Comparison of ENCODE assay signal across 1 cellular context in the genomic region with DNA sequence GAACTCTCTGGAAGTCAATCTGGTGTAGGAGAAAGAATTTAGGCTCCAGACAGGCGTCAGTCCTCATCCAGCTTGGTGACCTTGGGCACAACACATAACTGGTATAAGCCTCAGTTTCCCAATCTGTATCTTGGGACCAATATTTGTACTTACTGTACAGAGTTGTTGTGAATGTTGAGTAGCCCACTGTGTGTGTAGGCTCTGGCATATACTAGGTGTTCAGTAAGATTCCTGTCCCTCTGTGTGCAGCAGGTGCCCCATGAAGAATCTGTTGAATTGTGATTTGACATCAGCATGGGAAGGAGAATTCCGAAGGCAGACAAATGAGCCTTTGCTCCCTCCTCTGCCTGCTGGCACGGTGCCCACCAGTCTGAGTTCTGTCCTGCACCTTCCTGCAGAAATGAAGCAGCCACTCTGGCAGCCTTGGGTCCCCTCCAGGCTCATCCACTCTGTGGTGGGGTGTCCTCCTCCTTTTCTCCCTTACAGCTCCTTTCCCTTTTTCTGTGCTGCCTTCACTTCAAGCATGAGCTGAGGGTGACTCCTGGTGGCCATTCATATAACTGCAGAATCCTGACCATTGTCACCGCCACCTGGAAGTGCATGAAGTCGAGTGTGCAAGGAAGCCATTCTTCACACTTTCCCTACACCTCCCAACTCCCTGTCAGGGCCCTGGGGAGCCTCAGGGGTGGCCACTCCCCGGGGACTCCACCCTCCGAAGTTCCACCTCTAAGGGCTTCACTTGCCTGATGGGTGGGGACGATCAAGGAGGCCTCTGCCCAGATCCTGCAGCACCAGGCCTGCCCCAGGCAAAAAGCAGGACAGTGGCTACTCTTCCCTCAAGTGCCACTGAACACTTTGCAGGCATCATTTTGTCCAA.
TF ChIP-seq lines count a peak whose summit lies in the region.

No MANE protein-coding gene starts in this region.

TF ChIP-seq in Ishikawa, 13 proteins besides CTCF, POLR2A, EP300 and RAD21 (continued from another document):
- TF ChIP-seq, protein P1, sequence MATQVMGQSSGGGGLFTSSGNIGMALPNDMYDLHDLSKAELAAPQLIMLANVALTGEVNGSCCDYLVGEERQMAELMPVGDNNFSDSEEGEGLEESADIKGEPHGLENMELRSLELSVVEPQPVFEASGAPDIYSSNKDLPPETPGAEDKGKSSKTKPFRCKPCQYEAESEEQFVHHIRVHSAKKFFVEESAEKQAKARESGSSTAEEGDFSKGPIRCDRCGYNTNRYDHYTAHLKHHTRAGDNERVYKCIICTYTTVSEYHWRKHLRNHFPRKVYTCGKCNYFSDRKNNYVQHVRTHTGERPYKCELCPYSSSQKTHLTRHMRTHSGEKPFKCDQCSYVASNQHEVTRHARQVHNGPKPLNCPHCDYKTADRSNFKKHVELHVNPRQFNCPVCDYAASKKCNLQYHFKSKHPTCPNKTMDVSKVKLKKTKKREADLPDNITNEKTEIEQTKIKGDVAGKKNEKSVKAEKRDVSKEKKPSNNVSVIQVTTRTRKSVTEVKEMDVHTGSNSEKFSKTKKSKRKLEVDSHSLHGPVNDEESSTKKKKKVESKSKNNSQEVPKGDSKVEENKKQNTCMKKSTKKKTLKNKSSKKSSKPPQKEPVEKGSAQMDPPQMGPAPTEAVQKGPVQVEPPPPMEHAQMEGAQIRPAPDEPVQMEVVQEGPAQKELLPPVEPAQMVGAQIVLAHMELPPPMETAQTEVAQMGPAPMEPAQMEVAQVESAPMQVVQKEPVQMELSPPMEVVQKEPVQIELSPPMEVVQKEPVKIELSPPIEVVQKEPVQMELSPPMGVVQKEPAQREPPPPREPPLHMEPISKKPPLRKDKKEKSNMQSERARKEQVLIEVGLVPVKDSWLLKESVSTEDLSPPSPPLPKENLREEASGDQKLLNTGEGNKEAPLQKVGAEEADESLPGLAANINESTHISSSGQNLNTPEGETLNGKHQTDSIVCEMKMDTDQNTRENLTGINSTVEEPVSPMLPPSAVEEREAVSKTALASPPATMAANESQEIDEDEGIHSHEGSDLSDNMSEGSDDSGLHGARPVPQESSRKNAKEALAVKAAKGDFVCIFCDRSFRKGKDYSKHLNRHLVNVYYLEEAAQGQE (IDR thresholded peaks at IDR 0.05; ENCODE audit: low read depth) = no peak
- TF ChIP-seq TAF1 (IDR thresholded peaks at IDR 0.05; ENCODE audit: low read depth) = no peak
